Comparison of ENCODE assay signal across 8 cellular contexts in the genomic region with DNA sequence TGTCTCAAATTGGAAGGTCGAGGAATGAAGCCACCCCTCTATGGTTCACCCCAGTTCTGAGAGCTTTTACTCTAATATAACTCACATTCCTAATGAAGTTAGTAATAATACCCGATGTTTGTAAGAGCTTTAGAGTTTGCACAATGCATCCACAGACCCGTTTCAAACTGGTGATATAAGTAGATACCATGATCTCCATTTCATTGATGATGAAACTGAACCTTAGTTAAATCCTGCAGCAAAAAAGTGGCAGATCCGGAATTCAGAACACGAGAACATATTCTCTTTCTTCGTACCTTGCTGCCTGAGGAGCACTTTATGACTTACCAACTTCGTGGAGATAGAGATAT. TPM values are rescaled to one million over a fixed set of nuclear protein-coding genes. Genes with fewer than 3 reads are reported as not detected.
DNase-seq lines count a peak whose midpoint lies in the region; ATAC-seq and TF ChIP-seq lines count a peak whose summit lies in the region.

No MANE protein-coding gene starts in this region.

- H3K36me3 ChIP-seq in CD4-positive, CD25-positive, alpha-beta regulatory T cell (ENCODE audit: control insufficient read depth, insufficient read depth, low read length) = no peaks in the 10 kb centered on the region
- H3K36me3 ChIP-seq in OCI-LY3 (replicated peaks; ENCODE audit: low read depth, low read length) (no peaks in the 10 kb centered on the region), endodermal cell (ENCODE audit: control insufficient read depth, insufficient read depth, low read length) (peaks cover 10% of the 10 kb centered on the region), neutrophil (no peaks in the 10 kb centered on the region)

- in situ Hi-C loops in ACHN (cut with HindIII; ENCODE audit: low pct_ligation_motif_present, low pct_unique_long_range_greater_than_20kb, low sequenced_read_pairs) = no loop called here

- H3K9me3 ChIP-seq in CD4-positive, CD25-positive, alpha-beta regulatory T cell (ENCODE audit: control insufficient read depth in 2 of 2, low read length in 2 of 2) = no peaks in the 10 kb centered on the region
- H3K9me3 ChIP-seq in OCI-LY3 (ENCODE audit: insufficient read depth, low read length) = no peaks in the 10 kb centered on the region
- no peaks in the 10 kb centered on the region for H3K9me3 ChIP-seq in endodermal cell (ENCODE audit: control insufficient read depth, low read length)
- no peaks in the 10 kb centered on the region for H3K9me3 ChIP-seq in neutrophil

- H3K4me2 ChIP-seq in OCI-LY3 (ENCODE audit: low read length) = peak overlapping the region; percentile 44

- DNase-seq in CD4-positive, CD25-positive, alpha-beta regulatory T cell = peak in 1 of 3 donors; percentile 4
- DNase-seq in endodermal cell = no peak
- no peak for DNase-seq in ACHN
- no peak for DNase-seq in head of caudate nucleus

- no peak for TF ChIP-seq CTCF in OCI-LY3 (IDR thresholded peaks at IDR 0.05; ENCODE audit: low read depth, low read length)
- TF ChIP-seq CTCF in endodermal cell (conservative IDR thresholded peaks at IDR 0.05) = no peak
- TF ChIP-seq CTCF in neutrophil (IDR thresholded peaks at IDR 0.05) = no peak

- H3K27ac Mint-ChIP-seq in CD4-positive, CD25-positive, alpha-beta regulatory T cell = peak overlapping the region in 2 of 3 donors; percentile 30 to 31
- H3K27ac Mint-ChIP-seq in endodermal cell = peak overlapping the region; percentile 77

- no peak for ATAC-seq in CD4-positive, CD25-positive, alpha-beta regulatory T cell (ENCODE audit: low read depth in 2 of 2)
- ATAC-seq in GM19351 (IDR thresholded peaks at IDR 0.05; ENCODE audit: unreplicated experiment) (no peak), GM21825 (IDR thresholded peaks at IDR 0.05; ENCODE audit: unreplicated experiment) (no peak)

- H3K9ac ChIP-seq in OCI-LY3 (ENCODE audit: low read length) = no peak overlapping the region
- no peak overlapping the region for H3K9ac ChIP-seq in endodermal cell (ENCODE audit: extremely low read depth, low read length, poor library complexity, severe bottlenecking)

- WGBS in endodermal cell (ENCODE audit: insufficient coverage in 1 of 2, insufficient read length in 1 of 2), 2 experiments = 72 to 82% methylated on average over 6 to 7 of the region's 7 CpGs

- peak overlapping the region; percentile 69 to 90 (median 88) for H3K4me3 Mint-ChIP-seq in CD4-positive, CD25-positive, alpha-beta regulatory T cell
- peak overlapping the region; percentile 83 for H3K4me3 Mint-ChIP-seq in endodermal cell

- peaks cover 76% of the 10 kb centered on the region for H3K27me3 Mint-ChIP-seq in CD4-positive, CD25-positive, alpha-beta regulatory T cell
- H3K27me3 Mint-ChIP-seq in endodermal cell (ENCODE audit: insufficient read depth) = no peaks in the 10 kb centered on the region

- no peaks in the 10 kb centered on the region for H3K79me2 ChIP-seq in OCI-LY3 (ENCODE audit: low read length)

- H4K20me1 ChIP-seq in OCI-LY3 (ENCODE audit: insufficient read depth, low read length) = no peaks in the 10 kb centered on the region

- no peaks in the 10 kb centered on the region for H3K9me3 Mint-ChIP-seq in CD4-positive, CD25-positive, alpha-beta regulatory T cell
- H3K9me3 Mint-ChIP-seq in endodermal cell = no peaks in the 10 kb centered on the region

- no peak overlapping the region for H3K27ac ChIP-seq in CD4-positive, CD25-positive, alpha-beta regulatory T cell (ENCODE audit: insufficient read depth, low read length, poor library complexity, severe bottlenecking)
- H3K27ac ChIP-seq in OCI-LY3 (ENCODE audit: low read length) (no peak overlapping the region), endodermal cell (ENCODE audit: low read depth, low read length) (no peak overlapping the region), neutrophil (no peak overlapping the region)

- no peaks in the 10 kb centered on the region for H3K36me3 Mint-ChIP-seq in CD4-positive, CD25-positive, alpha-beta regulatory T cell
- peaks cover 13% of the 10 kb centered on the region for H3K36me3 Mint-ChIP-seq in endodermal cell (ENCODE audit: low read depth)

- intact Hi-C loops in head of caudate nucleus (cut with DNase I) = loop anchor here (10.0 kb wide), 1 partner anchor 185 kb away; no protein-coding TSS in a partner anchor

- H3K4me1 ChIP-seq in CD4-positive, CD25-positive, alpha-beta regulatory T cell (ENCODE audit: control insufficient read depth, insufficient read depth, low read length, poor library complexity, severe bottlenecking) = peaks cover 15% of the 10 kb centered on the region
- H3K4me1 ChIP-seq in OCI-LY3 (ENCODE audit: low read length) (no peaks in the 10 kb centered on the region), endodermal cell (ENCODE audit: control insufficient read depth, insufficient read depth, low read length) (no peaks in the 10 kb centered on the region), neutrophil (ENCODE audit: control insufficient read depth in 1 of 2, insufficient read depth in 1 of 2, low read depth in 1 of 2, low read length in 1 of 2) (peaks cover 5 to 14% of the 10 kb centered on the region in 2 experiments)

- H3K27me3 ChIP-seq in CD4-positive, CD25-positive, alpha-beta regulatory T cell (ENCODE audit: control insufficient read depth, insufficient read depth, low read length) = peaks cover 21% of the 10 kb centered on the region
- H3K27me3 ChIP-seq in OCI-LY3 (ENCODE audit: low read depth, low read length) (peaks cover 39% of the 10 kb centered on the region), endodermal cell (ENCODE audit: control insufficient read depth, insufficient read depth, low read length, poor library complexity, severe bottlenecking) (no peaks in the 10 kb centered on the region), neutrophil (peaks cover 93% of the 10 kb centered on the region)

- H2AFZ ChIP-seq in OCI-LY3 (ENCODE audit: low read depth, low read length) = no peak overlapping the region; the same call in 1 of the 2 replicates

- H3K4me1 Mint-ChIP-seq in CD4-positive, CD25-positive, alpha-beta regulatory T cell = peaks cover 0 to 22% (median 8%) of the 10 kb centered on the region in 4 donors
- peaks cover 38% of the 10 kb centered on the region for H3K4me1 Mint-ChIP-seq in endodermal cell

- peak overlapping the region; percentile 71 for H3K4me3 ChIP-seq in CD4-positive, CD25-positive, alpha-beta regulatory T cell (ENCODE audit: low read depth, low read length)
- H3K4me3 ChIP-seq in OCI-LY3 (ENCODE audit: low read length) (peak overlapping the region; percentile 71), endodermal cell (ENCODE audit: low read length) (peak overlapping the region; percentile 76), neutrophil (ENCODE audit: low read depth in 1 of 2, low read length in 1 of 2) (peak overlapping the region; percentile 20 to 67)

RNA-seq across cellular contexts. Expression of a gene that starts 0.8 kb away (rescaled TPM):
- 0.52 TPM for total RNA-seq in CD4-positive, CD25-positive, alpha-beta regulatory T cell
- polyA plus RNA-seq in CD4-positive, CD25-positive, alpha-beta regulatory T cell = under 1 TPM in 1 of 4 donors, not detected in 3; 0.25 TPM
- total RNA-seq in endodermal cell = 100 to 1,000 TPM; 104 to 120 TPM
- polyA plus RNA-seq in endodermal cell (2013, experiment 1 of 2) = 137 TPM
- polyA plus RNA-seq in endodermal cell (2013, experiment 2 of 2) = 135 TPM

Comparison
In these comparisons a context has a peak if more than half of its experiments do, and no peak if none do; other contexts are left out.
1. RNA of a gene that starts 0.8 kb away (total RNA-seq): 104 to 120 TPM in endodermal cell; 0.52 TPM in CD4-positive, CD25-positive, alpha-beta regulatory T cell (single experiment); every median in the first group is over 10 times any median in the second.
2. Peak in every context shown above with its lines, with median percentiles within 50 percentile points of each other: H3K4me3 ChIP-seq.